34 cellular contexts compared by ENCODE assay signal in the genomic region with DNA sequence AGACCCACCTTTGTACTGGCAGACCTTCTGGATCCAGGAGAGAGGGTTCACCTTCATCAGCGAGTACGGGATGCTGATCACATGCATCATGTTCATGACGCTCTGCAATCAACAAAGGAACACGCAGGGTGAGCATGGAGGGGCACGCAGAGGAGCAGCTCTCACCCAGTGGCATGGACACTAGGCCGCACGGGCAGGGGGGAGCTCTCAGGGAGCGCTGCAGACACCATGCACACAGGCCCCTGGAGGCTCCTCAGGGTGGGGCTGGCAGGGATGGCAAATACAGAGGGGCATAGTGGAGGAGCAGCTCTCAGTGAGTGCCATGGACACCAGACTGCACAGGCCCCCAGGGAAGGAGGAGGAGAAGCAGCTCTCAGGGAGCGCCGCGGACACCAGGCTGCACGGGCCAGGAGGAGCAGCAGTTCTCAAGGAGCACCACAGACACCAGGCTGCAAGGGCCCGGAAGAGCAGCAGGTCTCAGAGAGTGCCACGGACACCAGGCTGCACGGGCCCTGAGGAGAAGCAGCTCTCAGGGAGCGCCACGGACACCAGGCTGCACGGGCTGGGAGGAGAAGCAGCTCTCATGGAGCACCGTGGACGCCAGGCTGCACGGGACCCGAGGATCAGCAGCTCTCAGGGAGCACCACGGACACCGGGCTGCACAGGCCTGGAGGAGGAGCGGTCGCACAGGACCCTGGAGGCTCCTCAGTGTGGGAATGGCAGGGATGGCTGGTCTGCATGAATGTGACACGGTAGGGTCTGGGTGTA.
"Had no signal": no experiment of that assay in that cellular context is flagged by ENCODE, and none has a peak within 500 bp of the region (broad histone marks: within the 10 kb centered on the region; RNA-seq: fewer than 3 reads in every experiment).

No MANE protein-coding gene starts in this region.

- H3K9me3 ChIP-seq: adrenal gland, body of pancreas, breast epithelium had no signal

- FAIRE-seq: astrocyte, RCC 7860 had no signal

- DNase-seq: activated B cell treated with CpG ODN at 0.5 μM for 24 hours; activated CD4-positive, alpha-beta memory T cell treated with anti-CD3 and anti-CD28 coated beads for 36 hours; activated CD4-positive, alpha-beta T cell treated with anti-CD3 and anti-CD28 coated beads for 4 hours; activated CD4-positive, alpha-beta T cell treated with anti-CD3 and anti-CD28 coated beads, Interleukin-2, amount 50 U/mL, for 1 hour; activated CD4-positive, CD25-positive, alpha-beta regulatory T cell treated with anti-CD3 and anti-CD28 coated beads, Interleukin-2, amount 50 U/mL, for 72 hours; activated gamma-delta T cell treated with Interleukin-2 at 50 U/mL for 16 hours; activated naive CD4-positive, alpha-beta T cell treated with anti-CD3 and anti-CD28 coated beads for 36 hours; activated T-cell treated with anti-CD3 and anti-CD28 coated beads for 4 hours; activated T-cell treated with anti-CD3 and anti-CD28 coated beads, Interleukin-2, amount 50 U/mL, for 4 hours; body of pancreas; caudate nucleus; NCI-H1092 treated with DMSO at 0.1 percent for 48 hours; NCI-H146; NCI-H2029 treated with DMSO at 0.1 percent for 48 hours; NCI-H2107; NCI-H2171; NCI-H510A; NCI-H526; NCI-H748 treated with DMSO at 0.1 percent for 48 hours; NK-92 treated with Interleukin-12 subunit alpha and Interleukin-12 subunit beta, amount 100 ng/mL, for 24 hours; PC-9; Right ventricle myocardium superior; SW 1271; T-helper 1 cell; T-helper 2 cell; T-helper 9 cell had no signal

- H3K4me2 ChIP-seq: KMS-11, PC-9 had no signal

- H3K27ac ChIP-seq: adrenal gland, body of pancreas, breast epithelium, KMS-11, PC-9, RWPE1, VCaP had no signal

- H3K27me3 ChIP-seq: adrenal gland, body of pancreas, breast epithelium had no signal

- H3K4me3 ChIP-seq: adrenal gland, body of pancreas, breast epithelium, PC-9 had no signal

- H3K9ac ChIP-seq: KMS-11 had no signal

- ATAC-seq: activated naive CD4-positive, alpha-beta T cell treated with anti-CD3 and anti-CD28 coated beads, Interleukin-2, amount 50 U/mL, for 72 hours; activated T-cell treated with anti-CD3 and anti-CD28 coated beads, Interleukin-2, amount 50 U/mL, for 4 hours; body of pancreas had no signal

- H3K4me1 ChIP-seq: adrenal gland, breast epithelium had no signal

- H2AFZ ChIP-seq: PC-9 had no signal
